ENCODE assay signal across 30 cellular contexts in genomic region chr1:29397981-29398380, GRCh38.
"Had no signal": no experiment of that assay in that cellular context is flagged by ENCODE, and none has a peak within 500 bp of the region (broad histone marks: within the 10 kb centered on the region; RNA-seq: fewer than 3 reads in every experiment).

No MANE protein-coding gene starts in this region.

- H3K9me3 Mint-ChIP-seq: activated naive CD4-positive, alpha-beta T cell treated with anti-CD3 and anti-CD28 coated beads, Interleukin-2, amount 50 U/mL, for 24 hours; activated naive CD8-positive, alpha-beta T cell treated with anti-CD3 and anti-CD28 coated beads, Interleukin-2, amount 10 ng/mL, durations not matched to agents 7 days and 5 days; activated T-helper 2 cell treated with anti-CD3 and anti-CD28 coated beads, Interferon-gamma antibody, Interleukin-2, Interleukin-4, amounts not matched to agents 10 μg/mL and 5 μg/mL and 100 μg/mL, durations not matched to agents 14 hours and 24 hours and 36 hours; central memory CD8-positive, alpha-beta T cell; T-helper 1 cell treated with Interleukin-12 subunit alpha and Interleukin-12 subunit beta and Interleukin-4 antibody, amounts not matched to agents 30 μg/mL and 1 μg/mL, for 36 hours had no signal

- H3K27ac Mint-ChIP-seq: activated CD4-positive, alpha-beta T cell treated with anti-CD3 and anti-CD28 coated beads for 36 hours; activated CD4-positive, alpha-beta T cell treated with anti-CD3 and anti-CD28 coated beads, Interleukin-2, amount 10 ng/mL, durations not matched to agents 7 days and 5 days; activated CD8-positive, alpha-beta T cell treated with anti-CD3 and anti-CD28 coated beads, Interleukin-2, amount 10 ng/mL, durations not matched to agents 7 days and 5 days; activated naive CD4-positive, alpha-beta T cell treated with anti-CD3 and anti-CD28 coated beads, Interleukin-2, amount 50 U/mL, for 24 hours; activated naive CD8-positive, alpha-beta T cell treated with anti-CD3 and anti-CD28 coated beads, Interleukin-2, amount 10 ng/mL, durations not matched to agents 7 days and 5 days; activated T-cell treated with anti-CD3 and anti-CD28 coated beads, Interleukin-2, amount 50 U/mL, for 24 hours; activated T-helper 2 cell treated with anti-CD3 and anti-CD28 coated beads, Interferon-gamma antibody, Interleukin-2, Interleukin-4, amounts not matched to agents 10 μg/mL and 5 μg/mL and 100 μg/mL, durations not matched to agents 14 hours and 24 hours and 36 hours; T-helper 1 cell treated with Interleukin-12 subunit alpha and Interleukin-12 subunit beta and Interleukin-4 antibody, amounts not matched to agents 30 μg/mL and 1 μg/mL, for 36 hours; T-helper 2 cell treated with Interferon-gamma antibody and Interleukin-4, amounts not matched to agents 5 μg/mL and 100 μg/mL, for 36 hours had no signal

- ATAC-seq: activated CD4-positive, alpha-beta T cell treated with anti-CD3 and anti-CD28 coated beads for 36 hours; activated CD4-positive, CD25-positive, alpha-beta regulatory T cell treated with anti-CD3 and anti-CD28 coated beads, Interleukin-2, amount 50 U/mL, for 24 hours; activated CD8-positive, alpha-beta T cell treated with anti-CD3 and anti-CD28 coated beads, Interleukin-2, amount 10 ng/mL, durations not matched to agents 7 days and 5 days had no signal

- H3K27ac ChIP-seq: ascending aorta, cardiac muscle cell, PC-9, RWPE1 had no signal

- H3K36me3 Mint-ChIP-seq: activated naive CD4-positive, alpha-beta T cell treated with anti-CD3 and anti-CD28 coated beads, Interleukin-2, amount 50 U/mL, for 24 hours; activated naive CD8-positive, alpha-beta T cell treated with anti-CD3 and anti-CD28 coated beads, Interleukin-2, amount 10 ng/mL, durations not matched to agents 7 days and 5 days had no signal

- H3K36me3 ChIP-seq: ascending aorta, cardiac muscle cell had no signal

- H2AFZ ChIP-seq: PC-9 had no signal

- DNase-seq: activated CD4-positive, alpha-beta T cell treated with anti-CD3 and anti-CD28 coated beads for 36 hours; activated CD4-positive, alpha-beta T cell treated with anti-CD3 and anti-CD28 coated beads, Interleukin-2, amount 10 ng/mL, durations not matched to agents 7 days and 5 days; activated CD4-positive, alpha-beta T cell treated with anti-CD3 and anti-CD28 coated beads, Interleukin-2, amount 50 U/mL, for 48 hours; activated CD8-positive, alpha-beta T cell treated with anti-CD3 and anti-CD28 coated beads, Interleukin-2, amount 10 ng/mL, durations not matched to agents 7 days and 5 days; activated gamma-delta T cell; activated naive CD4-positive, alpha-beta T cell treated with Interleukin-2 at 50 U/mL for 16 hours; activated naive CD8-positive, alpha-beta T cell treated with anti-CD3 and anti-CD28 coated beads, Interleukin-2, amount 10 ng/mL, durations not matched to agents 7 days and 5 days; activated T-cell treated with anti-CD3 and anti-CD28 coated beads, Interleukin-2, amount 50 U/mL, for 24 hours; Kasumi-1; KG1; MM.1S; MV-4-11; NCI-H1092; NCI-H1436 treated with DMSO at 0.1 percent for 48 hours; NCI-H1694 treated with DMSO at 0.1 percent for 48 hours; NCI-H2029; NCI-H345; NCI-H526; NCI-H748 treated with DMSO at 0.1 percent for 48 hours; Right ventricle myocardium superior had no signal

- H3K4me3 Mint-ChIP-seq: activated CD4-positive, alpha-beta T cell treated with anti-CD3 and anti-CD28 coated beads for 36 hours; activated CD4-positive, alpha-beta T cell treated with anti-CD3 and anti-CD28 coated beads, Interleukin-2, amount 10 ng/mL, durations not matched to agents 7 days and 5 days; activated CD8-positive, alpha-beta T cell treated with anti-CD3 and anti-CD28 coated beads, Interleukin-2, amount 10 ng/mL, durations not matched to agents 7 days and 5 days; activated naive CD4-positive, alpha-beta T cell treated with anti-CD3 and anti-CD28 coated beads, Interleukin-2, amount 50 U/mL, for 24 hours; activated naive CD8-positive, alpha-beta T cell treated with anti-CD3 and anti-CD28 coated beads, Interleukin-2, amount 10 ng/mL, durations not matched to agents 7 days and 5 days; activated T-cell treated with anti-CD3 and anti-CD28 coated beads, Interleukin-2, amount 50 U/mL, for 24 hours; central memory CD8-positive, alpha-beta T cell; T-helper 1 cell treated with Interleukin-12 subunit alpha and Interleukin-12 subunit beta and Interleukin-4 antibody, amounts not matched to agents 30 μg/mL and 1 μg/mL, for 36 hours; T-helper 2 cell treated with Interferon-gamma antibody and Interleukin-4, amounts not matched to agents 5 μg/mL and 100 μg/mL, for 36 hours had no signal

- H3K4me1 ChIP-seq: ascending aorta had no signal

- H3K27me3 ChIP-seq: ascending aorta had no signal

- H3K4me3 ChIP-seq: ascending aorta, cardiac muscle cell, PC-9 had no signal

- H3K4me2 ChIP-seq: PC-9 had no signal

- H3K4me1 Mint-ChIP-seq: activated CD4-positive, alpha-beta T cell treated with anti-CD3 and anti-CD28 coated beads for 36 hours; activated CD4-positive, alpha-beta T cell treated with anti-CD3 and anti-CD28 coated beads, Interleukin-2, amount 10 ng/mL, durations not matched to agents 7 days and 5 days; activated naive CD4-positive, alpha-beta T cell treated with anti-CD3 and anti-CD28 coated beads, Interleukin-2, amount 50 U/mL, for 24 hours; activated naive CD8-positive, alpha-beta T cell treated with anti-CD3 and anti-CD28 coated beads, Interleukin-2, amount 10 ng/mL, durations not matched to agents 7 days and 5 days; central memory CD8-positive, alpha-beta T cell had no signal
